Comparison of ENCODE assay signal across 1 cellular context in genomic region chr17:78174332-78174869, GRCh38.
TF ChIP-seq lines count a peak whose summit lies in the region.

No MANE protein-coding gene starts in this region.

TF ChIP-seq in HepG2, 621 proteins besides CTCF, POLR2A, EP300 and RAD21:
- TF ChIP-seq ZNF691 (CRISPR knock-in tag; IDR thresholded peaks at IDR 0.05; ENCODE audit: borderline replicate concordance, low read depth) (no peak), HOXA3 (CRISPR knock-in tag; IDR thresholded peaks at IDR 0.05) (0 out of 2 replicates have a peak, but pooled peaks have one; percentile 5), DZIP1 (CRISPR knock-in tag; IDR thresholded peaks at IDR 0.05) (0 out of 2 replicates have a peak, but pooled peaks have one; percentile 28), AGO2 (optimal IDR thresholded peaks at IDR 0.05; ENCODE audit: low read depth, low read length) (peak; percentile 94), ZNF569 (CRISPR knock-in tag; IDR thresholded peaks at IDR 0.05; ENCODE audit: borderline replicate concordance) (no peak), CBX5 (CRISPR knock-in tag; IDR thresholded peaks at IDR 0.05; ENCODE audit: borderline replicate concordance) (no peak), RXRA (CRISPR knock-in tag; IDR thresholded peaks at IDR 0.05) (0 out of 2 replicates have a peak, but pooled peaks have one; percentile 11), SIX4 (CRISPR knock-in tag; IDR thresholded peaks at IDR 0.05) (no peak), HNRNPL (IDR thresholded peaks at IDR 0.05; ENCODE audit: low read depth, low read length) (0 out of 2 replicates have a peak, but pooled peaks have one; percentile 41), ZNF572 (CRISPR knock-in tag; IDR thresholded peaks at IDR 0.05) (0 out of 2 replicates have a peak, but pooled peaks have one; percentile 15), ZFY (CRISPR knock-in tag; IDR thresholded peaks at IDR 0.05) (peak; percentile 21; the same call in 1 of the 2 replicates), ZNF460 (CRISPR knock-in tag; IDR thresholded peaks at IDR 0.05; ENCODE audit: borderline replicate concordance) (no peak), RBM22 (optimal IDR thresholded peaks at IDR 0.05; ENCODE audit: low read length) (peak; percentile 75), ZNF160 (CRISPR knock-in tag; IDR thresholded peaks at IDR 0.05) (0 out of 2 replicates have a peak, but pooled peaks have one; percentile 38), RBFOX2 (IDR thresholded peaks at IDR 0.05; ENCODE audit: low read depth, low read length) (peak; percentile 71), ZNF263 (CRISPR knock-in tag; IDR thresholded peaks at IDR 0.05) (0 out of 2 replicates have a peak, but pooled peaks have one; percentile 11), AKAP8 (CRISPR knock-in tag; IDR thresholded peaks at IDR 0.05) (peak; percentile 85), POLR2G (IDR thresholded peaks at IDR 0.05; ENCODE audit: low read depth, low read length) (peak; percentile 61), RFX1 (IDR thresholded peaks at IDR 0.05) (no peak), ZIK1 (CRISPR knock-in tag; IDR thresholded peaks at IDR 0.05; ENCODE audit: borderline replicate concordance, low read depth) (no peak), MYC (CRISPR knock-in tag; IDR thresholded peaks at IDR 0.05; ENCODE audit: borderline replicate concordance) (peak; percentile 34; the same call in 1 of the 2 replicates)
- TF ChIP-seq, protein P1, sequence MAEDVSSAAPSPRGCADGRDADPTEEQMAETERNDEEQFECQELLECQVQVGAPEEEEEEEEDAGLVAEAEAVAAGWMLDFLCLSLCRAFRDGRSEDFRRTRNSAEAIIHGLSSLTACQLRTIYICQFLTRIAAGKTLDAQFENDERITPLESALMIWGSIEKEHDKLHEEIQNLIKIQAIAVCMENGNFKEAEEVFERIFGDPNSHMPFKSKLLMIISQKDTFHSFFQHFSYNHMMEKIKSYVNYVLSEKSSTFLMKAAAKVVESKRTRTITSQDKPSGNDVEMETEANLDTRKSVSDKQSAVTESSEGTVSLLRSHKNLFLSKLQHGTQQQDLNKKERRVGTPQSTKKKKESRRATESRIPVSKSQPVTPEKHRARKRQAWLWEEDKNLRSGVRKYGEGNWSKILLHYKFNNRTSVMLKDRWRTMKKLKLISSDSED (CRISPR knock-in tag; IDR thresholded peaks at IDR 0.05), result no peak
- TF ChIP-seq, protein P2, sequence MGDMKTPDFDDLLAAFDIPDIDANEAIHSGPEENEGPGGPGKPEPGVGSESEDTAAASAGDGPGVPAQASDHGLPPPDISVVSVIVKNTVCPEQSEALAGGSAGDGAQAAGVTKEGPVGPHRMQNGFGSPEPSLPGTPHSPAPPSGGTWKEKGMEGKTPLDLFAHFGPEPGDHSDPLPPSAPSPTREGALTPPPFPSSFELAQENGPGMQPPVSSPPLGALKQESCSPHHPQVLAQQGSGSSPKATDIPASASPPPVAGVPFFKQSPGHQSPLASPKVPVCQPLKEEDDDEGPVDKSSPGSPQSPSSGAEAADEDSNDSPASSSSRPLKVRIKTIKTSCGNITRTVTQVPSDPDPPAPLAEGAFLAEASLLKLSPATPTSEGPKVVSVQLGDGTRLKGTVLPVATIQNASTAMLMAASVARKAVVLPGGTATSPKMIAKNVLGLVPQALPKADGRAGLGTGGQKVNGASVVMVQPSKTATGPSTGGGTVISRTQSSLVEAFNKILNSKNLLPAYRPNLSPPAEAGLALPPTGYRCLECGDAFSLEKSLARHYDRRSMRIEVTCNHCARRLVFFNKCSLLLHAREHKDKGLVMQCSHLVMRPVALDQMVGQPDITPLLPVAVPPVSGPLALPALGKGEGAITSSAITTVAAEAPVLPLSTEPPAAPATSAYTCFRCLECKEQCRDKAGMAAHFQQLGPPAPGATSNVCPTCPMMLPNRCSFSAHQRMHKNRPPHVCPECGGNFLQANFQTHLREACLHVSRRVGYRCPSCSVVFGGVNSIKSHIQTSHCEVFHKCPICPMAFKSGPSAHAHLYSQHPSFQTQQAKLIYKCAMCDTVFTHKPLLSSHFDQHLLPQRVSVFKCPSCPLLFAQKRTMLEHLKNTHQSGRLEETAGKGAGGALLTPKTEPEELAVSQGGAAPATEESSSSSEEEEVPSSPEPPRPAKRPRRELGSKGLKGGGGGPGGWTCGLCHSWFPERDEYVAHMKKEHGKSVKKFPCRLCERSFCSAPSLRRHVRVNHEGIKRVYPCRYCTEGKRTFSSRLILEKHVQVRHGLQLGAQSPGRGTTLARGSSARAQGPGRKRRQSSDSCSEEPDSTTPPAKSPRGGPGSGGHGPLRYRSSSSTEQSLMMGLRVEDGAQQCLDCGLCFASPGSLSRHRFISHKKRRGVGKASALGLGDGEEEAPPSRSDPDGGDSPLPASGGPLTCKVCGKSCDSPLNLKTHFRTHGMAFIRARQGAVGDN (CRISPR knock-in tag; IDR thresholded peaks at IDR 0.05), result peak; percentile 40; the same call in 1 of the 2 replicates
- TF ChIP-seq, protein P3, sequence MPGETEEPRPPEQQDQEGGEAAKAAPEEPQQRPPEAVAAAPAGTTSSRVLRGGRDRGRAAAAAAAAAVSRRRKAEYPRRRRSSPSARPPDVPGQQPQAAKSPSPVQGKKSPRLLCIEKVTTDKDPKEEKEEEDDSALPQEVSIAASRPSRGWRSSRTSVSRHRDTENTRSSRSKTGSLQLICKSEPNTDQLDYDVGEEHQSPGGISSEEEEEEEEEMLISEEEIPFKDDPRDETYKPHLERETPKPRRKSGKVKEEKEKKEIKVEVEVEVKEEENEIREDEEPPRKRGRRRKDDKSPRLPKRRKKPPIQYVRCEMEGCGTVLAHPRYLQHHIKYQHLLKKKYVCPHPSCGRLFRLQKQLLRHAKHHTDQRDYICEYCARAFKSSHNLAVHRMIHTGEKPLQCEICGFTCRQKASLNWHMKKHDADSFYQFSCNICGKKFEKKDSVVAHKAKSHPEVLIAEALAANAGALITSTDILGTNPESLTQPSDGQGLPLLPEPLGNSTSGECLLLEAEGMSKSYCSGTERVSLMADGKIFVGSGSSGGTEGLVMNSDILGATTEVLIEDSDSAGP (CRISPR knock-in tag; IDR thresholded peaks at IDR 0.05; ENCODE audit: borderline replicate concordance), result peak; percentile 70; the same call in 1 of the 2 replicates
